Comparison of ENCODE assay signal across 29 cellular contexts in the genomic region with DNA sequence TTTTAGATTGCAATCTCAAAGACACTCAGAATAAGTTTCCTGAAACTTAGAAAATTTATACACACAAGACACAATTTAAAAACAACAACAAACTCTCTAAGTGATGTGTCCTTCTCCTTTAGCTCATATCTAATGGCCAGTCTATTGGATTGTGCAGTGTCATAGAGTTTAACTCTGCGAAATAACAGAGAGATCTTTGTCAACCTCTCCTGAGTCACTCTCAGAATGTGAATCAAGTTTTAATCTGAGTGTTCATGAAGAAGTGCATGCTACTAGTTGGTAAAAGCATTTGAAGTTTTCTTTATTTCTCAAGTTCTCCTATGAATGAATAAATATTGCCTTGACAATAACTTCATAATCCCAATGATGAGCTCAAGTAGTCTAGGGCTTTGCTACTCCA.
"Had no signal": no experiment of that assay in that cellular context is flagged by ENCODE, and none has a peak within 500 bp of the region (broad histone marks: within the 10 kb centered on the region; RNA-seq: fewer than 3 reads in every experiment).

No MANE protein-coding gene starts in this region.

- H3K36me3 Mint-ChIP-seq: activated CD4-positive, alpha-beta memory T cell treated with anti-CD3 and anti-CD28 coated beads for 36 hours; activated naive CD4-positive, alpha-beta T cell treated with anti-CD3 and anti-CD28 coated beads, Interleukin-2, amount 50 U/mL, for 72 hours; activated naive CD8-positive, alpha-beta T cell treated with anti-CD3 and anti-CD28 coated beads for 36 hours; T-cell had no signal

- H3K4me3 Mint-ChIP-seq: activated B cell treated with CpG ODN at 0.5 μM for 24 hours; activated CD4-positive, alpha-beta memory T cell treated with anti-CD3 and anti-CD28 coated beads for 36 hours; activated CD4-positive, alpha-beta T cell treated with anti-CD3 and anti-CD28 coated beads, Interleukin-2, amount 10 ng/mL, durations not matched to agents 24 days and 14 days; activated CD8-positive, alpha-beta T cell treated with anti-CD3 and anti-CD28 coated beads for 36 hours; activated naive CD4-positive, alpha-beta T cell treated with anti-CD3 and anti-CD28 coated beads for 36 hours; activated naive CD8-positive, alpha-beta T cell treated with anti-CD3 and anti-CD28 coated beads for 36 hours; activated T-cell treated with anti-CD3 and anti-CD28 coated beads, Interleukin-2, amount 50 U/mL, for 24 hours; activated T-helper 1 cell treated with anti-CD3 and anti-CD28 coated beads, Interleukin-12 subunit alpha, Interleukin-12 subunit beta, Interleukin-2, Interleukin-4 antibody, amounts not matched to agents 30 ng/mL and 10 ng/mL and 1 ng/mL, durations not matched to agents 14 hours and 24 hours and 36 hours; activated T-helper 17 cell treated with anti-CD3 and anti-CD28 coated beads, Interleukin-2, amount 50 U/mL, for 72 hours; T-cell; T-helper 17 cell had no signal

- H3K27me3 Mint-ChIP-seq: activated B cell treated with CpG ODN at 0.5 μM for 24 hours; activated CD4-positive, alpha-beta memory T cell treated with anti-CD3 and anti-CD28 coated beads for 36 hours; activated CD4-positive, alpha-beta T cell treated with anti-CD3 and anti-CD28 coated beads, Interleukin-2, amount 10 ng/mL, durations not matched to agents 24 days and 14 days; activated T-helper 17 cell treated with anti-CD3 and anti-CD28 coated beads, Interleukin-2, amount 50 U/mL, for 72 hours had no signal

- DNase-seq: activated B cell treated with CpG ODN at 0.5 μM for 24 hours; activated CD4-positive, alpha-beta memory T cell treated with anti-CD3 and anti-CD28 coated beads for 36 hours; activated CD4-positive, alpha-beta T cell treated with anti-CD3 and anti-CD28 coated beads for 4 hours; activated CD4-positive, alpha-beta T cell treated with anti-CD3 and anti-CD28 coated beads, Interleukin-2, amount 10 ng/mL, durations not matched to agents 24 days and 14 days; activated CD4-positive, alpha-beta T cell treated with anti-CD3 and anti-CD28 coated beads, Interleukin-2, amount 50 U/mL, for 1 hour; activated CD4-positive, alpha-beta T cell treated with anti-CD3 and anti-CD28 coated beads, Interleukin-2, amount 50 U/mL, for 4 hours; activated CD4-positive, CD25-positive, alpha-beta regulatory T cell treated with anti-CD3 and anti-CD28 coated beads, Interleukin-2, amount 50 U/mL, for 72 hours; activated CD8-positive, alpha-beta memory T cell treated with anti-CD3 and anti-CD28 coated beads, Interleukin-2, amount 50 U/mL, for 4 hours; activated CD8-positive, alpha-beta T cell treated with anti-CD3 and anti-CD28 coated beads for 36 hours; activated effector memory CD4-positive, alpha-beta T cell treated with anti-CD3 and anti-CD28 coated beads, Interleukin-2, amount 50 U/mL, for 16 hours; activated gamma-delta T cell treated with Interleukin-2 at 50 U/mL for 16 hours; activated naive CD4-positive, alpha-beta T cell; activated naive CD4-positive, alpha-beta T cell treated with anti-CD3 and anti-CD28 coated beads for 36 hours; activated naive CD4-positive, alpha-beta T cell treated with anti-CD3 and anti-CD28 coated beads, Interleukin-2, amount 50 U/mL, for 16 hours; activated naive CD8-positive, alpha-beta T cell treated with anti-CD3 and anti-CD28 coated beads for 36 hours; activated T-cell treated with anti-CD3 and anti-CD28 coated beads for 4 hours; activated T-cell treated with anti-CD3 and anti-CD28 coated beads, Interleukin-2, amount 50 U/mL, for 24 hours; activated T-cell treated with anti-CD3 and anti-CD28 coated beads, Interleukin-2, amount 50 U/mL, for 48 hours; adrenal gland; amniotic stem cell; aorta; body of pancreas; brain microvascular endothelial cell; central memory CD4-positive, alpha-beta T cell; T-cell; T-helper 17 cell had no signal

- H3K9me3 Mint-ChIP-seq: activated B cell treated with CpG ODN at 0.5 μM for 24 hours; activated CD4-positive, alpha-beta memory T cell treated with anti-CD3 and anti-CD28 coated beads for 36 hours; activated CD4-positive, alpha-beta T cell treated with anti-CD3 and anti-CD28 coated beads, Interleukin-2, amount 10 ng/mL, durations not matched to agents 24 days and 14 days; activated CD8-positive, alpha-beta T cell treated with anti-CD3 and anti-CD28 coated beads for 36 hours; activated naive CD4-positive, alpha-beta T cell treated with anti-CD3 and anti-CD28 coated beads for 36 hours; activated naive CD4-positive, alpha-beta T cell treated with anti-CD3 and anti-CD28 coated beads, Interleukin-2, amount 50 U/mL, for 72 hours; activated naive CD8-positive, alpha-beta T cell treated with anti-CD3 and anti-CD28 coated beads for 36 hours; activated T-cell treated with anti-CD3 and anti-CD28 coated beads, Interleukin-2, amount 50 U/mL, for 24 hours; activated T-helper 1 cell treated with anti-CD3 and anti-CD28 coated beads, Interleukin-12 subunit alpha, Interleukin-12 subunit beta, Interleukin-2, Interleukin-4 antibody, amounts not matched to agents 30 ng/mL and 10 ng/mL and 1 ng/mL, durations not matched to agents 14 hours and 24 hours and 36 hours; activated T-helper 17 cell treated with anti-CD3 and anti-CD28 coated beads, Interleukin-2, amount 50 U/mL, for 72 hours; T-cell had no signal

- ATAC-seq: activated CD8-positive, alpha-beta T cell treated with anti-CD3 and anti-CD28 coated beads for 36 hours; activated T-helper 17 cell treated with anti-CD3 and anti-CD28 coated beads, Interleukin-2, amount 50 U/mL, for 72 hours; body of pancreas; T-cell; T-helper 17 cell had no signal

- H3K27ac Mint-ChIP-seq: activated B cell treated with CpG ODN at 0.5 μM for 24 hours; activated CD4-positive, alpha-beta memory T cell treated with anti-CD3 and anti-CD28 coated beads for 36 hours; activated CD4-positive, alpha-beta T cell treated with anti-CD3 and anti-CD28 coated beads, Interleukin-2, amount 10 ng/mL, durations not matched to agents 24 days and 14 days; activated CD8-positive, alpha-beta T cell treated with anti-CD3 and anti-CD28 coated beads for 36 hours; activated naive CD4-positive, alpha-beta T cell treated with anti-CD3 and anti-CD28 coated beads for 36 hours; activated naive CD4-positive, alpha-beta T cell treated with anti-CD3 and anti-CD28 coated beads, Interleukin-2, amount 50 U/mL, for 72 hours; activated naive CD8-positive, alpha-beta T cell treated with anti-CD3 and anti-CD28 coated beads for 36 hours; activated T-cell treated with anti-CD3 and anti-CD28 coated beads, Interleukin-2, amount 50 U/mL, for 24 hours; activated T-helper 1 cell treated with anti-CD3 and anti-CD28 coated beads, Interleukin-12 subunit alpha, Interleukin-12 subunit beta, Interleukin-2, Interleukin-4 antibody, amounts not matched to agents 30 ng/mL and 10 ng/mL and 1 ng/mL, durations not matched to agents 14 hours and 24 hours and 36 hours; activated T-helper 17 cell treated with anti-CD3 and anti-CD28 coated beads, Interleukin-2, amount 50 U/mL, for 72 hours; T-cell; T-helper 17 cell had no signal

- H3K4me1 Mint-ChIP-seq: activated B cell treated with CpG ODN at 0.5 μM for 24 hours; activated CD4-positive, alpha-beta T cell treated with anti-CD3 and anti-CD28 coated beads, Interleukin-2, amount 10 ng/mL, durations not matched to agents 24 days and 14 days; activated naive CD8-positive, alpha-beta T cell treated with anti-CD3 and anti-CD28 coated beads for 36 hours; activated T-helper 17 cell treated with anti-CD3 and anti-CD28 coated beads, Interleukin-2, amount 50 U/mL, for 72 hours; T-cell; T-helper 17 cell had no signal
